ENCODE assay signal across 16 cellular contexts in the genomic region with DNA sequence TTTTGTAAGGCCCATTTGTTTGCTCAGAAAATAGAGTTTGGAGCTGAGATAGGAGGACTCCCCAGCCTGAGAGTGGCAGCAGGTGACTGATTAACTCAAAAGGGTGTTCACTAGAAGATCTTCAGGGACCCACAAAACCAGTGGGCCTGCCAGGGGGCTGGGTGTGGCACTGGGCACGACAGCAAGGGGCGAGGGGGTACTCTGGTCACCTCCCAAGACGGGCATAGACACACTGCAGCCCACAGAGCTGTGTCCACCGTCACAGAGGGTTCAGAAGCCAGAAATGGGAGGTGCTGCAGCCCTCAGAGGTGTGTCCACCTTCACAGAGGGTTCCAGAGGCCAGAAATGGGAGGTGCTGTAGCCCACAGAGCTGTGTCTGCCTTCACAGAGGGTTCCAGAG.
DNase-seq lines count a peak whose midpoint lies in the region; ATAC-seq and TF ChIP-seq lines count a peak whose summit lies in the region.
"Had no signal": no experiment of that assay in that cellular context is flagged by ENCODE, and none has a peak within 500 bp of the region (broad histone marks: within the 10 kb centered on the region; RNA-seq: fewer than 3 reads in every experiment).

No MANE protein-coding gene starts in this region.

- CTCF ChIA-PET in RWPE1 (lab: Yijun Ruan, JAX), result interaction anchor here (0.6 to 0.9 kb wide), 3 partner anchors 131 to 304 kb away, joined by 3 read pairs; no protein-coding TSS in a partner anchor

- peak overlapping the region; percentile 32 for H3K27ac ChIP-seq in RWPE1
- H3K27ac ChIP-seq: HL-60 had no signal

- TF ChIP-seq CTCF in RWPE1 (conservative IDR thresholded peaks at IDR 0.05; ENCODE audit: low read depth), result no peak
- no peak for TF ChIP-seq CTCF in endothelial cell (IDR thresholded peaks at IDR 0.05; ENCODE audit: unreplicated experiment)

- peaks cover 7% of the 10 kb centered on the region for H3K4me1 Mint-ChIP-seq in activated T-cell treated with anti-CD3 and anti-CD28 coated beads, Interleukin-2, amount 50 U/mL, for 24 hours (ENCODE audit: low read depth)
- no peaks in the 10 kb centered on the region for H3K4me1 Mint-ChIP-seq in endothelial cell (ENCODE audit: unreplicated experiment)
- peaks cover 24% of the 10 kb centered on the region for H3K4me1 Mint-ChIP-seq in stimulated activated effector memory CD8-positive, alpha-beta T cell treated with anti-CD3 and anti-CD28 coated beads, Interleukin-12 subunit alpha, Interleukin-12 subunit beta, amount 100 ng/mL, for 72 hours
- H3K4me1 Mint-ChIP-seq: H9 had no signal

- no peak for ATAC-seq in stimulated activated effector memory CD8-positive, alpha-beta T cell treated with anti-CD3 and anti-CD28 coated beads, Interleukin-12 subunit alpha, Interleukin-12 subunit beta, amount 100 ng/mL, for 72 hours
- no peak for ATAC-seq in sciatic nerve
- ATAC-seq in HG02678 (IDR thresholded peaks at IDR 0.05; ENCODE audit: unreplicated experiment), result no peak

- no peaks in the 10 kb centered on the region for H3K27me3 Mint-ChIP-seq in activated T-cell treated with anti-CD3 and anti-CD28 coated beads, Interleukin-2, amount 50 U/mL, for 24 hours
- peaks cover 15% of the 10 kb centered on the region for H3K27me3 Mint-ChIP-seq in endothelial cell (ENCODE audit: unreplicated experiment)
- H3K27me3 Mint-ChIP-seq: B cell had no signal

- no peak for DNase-seq in activated T-cell treated with anti-CD3 and anti-CD28 coated beads, Interleukin-2, amount 50 U/mL, for 24 hours
- no peak for DNase-seq in activated T-cell treated with anti-CD3 and anti-CD28 coated beads, Interleukin-2, amount 50 U/mL, for 1 hour
- no peak for DNase-seq in RWPE1 (ENCODE audit: low spot score)
- no peak for DNase-seq in endothelial cell (ENCODE audit: low spot score)
- no peak for DNase-seq in stimulated activated effector memory CD8-positive, alpha-beta T cell treated with anti-CD3 and anti-CD28 coated beads, Interleukin-12 subunit alpha, Interleukin-12 subunit beta, amount 100 ng/mL, for 72 hours (ENCODE audit: low spot score in 2 of 2)
- no peak for DNase-seq in sciatic nerve (ENCODE audit: low spot score)
- DNase-seq: COR-L47, GDM1, H9, NCI-H1417 treated with DMSO at 0.1 percent for 48 hours, NCI-H187 treated with DMSO at 0.1 percent for 48 hours, NCI-H226, NCI-H524 had no signal

- peak overlapping the region; percentile 50 for H3K27ac Mint-ChIP-seq in activated T-cell treated with anti-CD3 and anti-CD28 coated beads, Interleukin-2, amount 50 U/mL, for 24 hours
- no peak overlapping the region for H3K27ac Mint-ChIP-seq in endothelial cell (ENCODE audit: unreplicated experiment)
- peak overlapping the region; percentile 79 for H3K27ac Mint-ChIP-seq in stimulated activated effector memory CD8-positive, alpha-beta T cell treated with anti-CD3 and anti-CD28 coated beads, Interleukin-12 subunit alpha, Interleukin-12 subunit beta, amount 100 ng/mL, for 72 hours
- H3K27ac Mint-ChIP-seq: B cell had no signal

- H3K36me3 Mint-ChIP-seq in activated T-cell treated with anti-CD3 and anti-CD28 coated beads, Interleukin-2, amount 50 U/mL, for 24 hours (ENCODE audit: low read depth), result peaks cover 93% of the 10 kb centered on the region
- peaks cover 73% of the 10 kb centered on the region for H3K36me3 Mint-ChIP-seq in endothelial cell (ENCODE audit: low read depth, unreplicated experiment)
- H3K36me3 Mint-ChIP-seq in stimulated activated effector memory CD8-positive, alpha-beta T cell treated with anti-CD3 and anti-CD28 coated beads, Interleukin-12 subunit alpha, Interleukin-12 subunit beta, amount 100 ng/mL, for 72 hours, result peaks cover 66% of the 10 kb centered on the region

- no peaks in the 10 kb centered on the region for H3K9me3 Mint-ChIP-seq in activated T-cell treated with anti-CD3 and anti-CD28 coated beads, Interleukin-2, amount 50 U/mL, for 24 hours
- no peaks in the 10 kb centered on the region for H3K9me3 Mint-ChIP-seq in endothelial cell (ENCODE audit: unreplicated experiment)
- no peaks in the 10 kb centered on the region for H3K9me3 Mint-ChIP-seq in stimulated activated effector memory CD8-positive, alpha-beta T cell treated with anti-CD3 and anti-CD28 coated beads, Interleukin-12 subunit alpha, Interleukin-12 subunit beta, amount 100 ng/mL, for 72 hours
- H3K9me3 Mint-ChIP-seq: H9 had no signal

- POLR2A ChIA-PET in RWPE1 (lab: Yijun Ruan, JAX; ENCODE audit: low non-redundant PET), result no interaction called here

- no peak overlapping the region for H3K4me3 Mint-ChIP-seq in activated T-cell treated with anti-CD3 and anti-CD28 coated beads, Interleukin-2, amount 50 U/mL, for 24 hours
- peak overlapping the region; percentile 32 for H3K4me3 Mint-ChIP-seq in endothelial cell (ENCODE audit: unreplicated experiment)
- H3K4me3 Mint-ChIP-seq in stimulated activated effector memory CD8-positive, alpha-beta T cell treated with anti-CD3 and anti-CD28 coated beads, Interleukin-12 subunit alpha, Interleukin-12 subunit beta, amount 100 ng/mL, for 72 hours, result no peak overlapping the region
- H3K4me3 Mint-ChIP-seq: B cell, H9 had no signal

- intact Hi-C loops in sciatic nerve (cut with DNase I), result no loop called here
